2 cellular contexts compared by ENCODE assay signal in genomic region chr11:134139303-134139872, GRCh38.
TF ChIP-seq lines count a peak whose summit lies in the region.

No MANE protein-coding gene starts in this region.

TF ChIP-seq in H1, 55 proteins besides CTCF, POLR2A, EP300 and RAD21:
- TF ChIP-seq MAX (IDR thresholded peaks at IDR 0.05) (no peak), E2F6 (IDR thresholded peaks at IDR 0.05) (peak; percentile 32), HDAC2 (IDR thresholded peaks at IDR 0.05; ENCODE audit: borderline replicate concordance in 1 of 2, low read depth in 2 of 2, low read length in 2 of 2) (no peak), CHD1 (IDR thresholded peaks at IDR 0.05; ENCODE audit: low read depth, low read length) (no peak), SIN3A (conservative IDR thresholded peaks at IDR 0.05 in 1 of 2, IDR thresholded peaks at IDR 0.05 in 1 of 2; ENCODE audit: low read depth in 1 of 2, low read length in 2 of 2) (no peak), ATF3 (IDR thresholded peaks at IDR 0.05; ENCODE audit: insufficient read depth, low read depth, low read length) (no peak)

TF ChIP-seq in HEK293T, 16 proteins besides CTCF, POLR2A, EP300 and RAD21:
- TF ChIP-seq FOXK2 (IDR thresholded peaks at IDR 0.05) (no peak), CTBP1 (IDR thresholded peaks at IDR 0.05; ENCODE audit: borderline replicate concordance) (no peak), FOXA1 (IDR thresholded peaks at IDR 0.05) (no peak), FOXM1 (IDR thresholded peaks at IDR 0.05; ENCODE audit: borderline replicate concordance) (no peak), HDGF (IDR thresholded peaks at IDR 0.05; ENCODE audit: borderline replicate concordance) (no peak), TARDBP (IDR thresholded peaks at IDR 0.05) (no peak), ELF4 (IDR thresholded peaks at IDR 0.05) (no peak), NFRKB (IDR thresholded peaks at IDR 0.05) (no peak), ZNF384 (IDR thresholded peaks at IDR 0.05) (no peak), ARNT (IDR thresholded peaks at IDR 0.05) (no peak), BHLHE40 (IDR thresholded peaks at IDR 0.05; ENCODE audit: borderline replicate concordance) (no peak), SP1 (IDR thresholded peaks at IDR 0.05) (no peak)
